Comparison of ENCODE assay signal across 9 cellular contexts in genomic region chr16:66590322-66590721, GRCh38. TPM values are rescaled to one million over a fixed set of nuclear protein-coding genes. Genes with fewer than 3 reads are reported as not detected.
DNase-seq lines count a peak whose midpoint lies in the region; ATAC-seq and TF ChIP-seq lines count a peak whose summit lies in the region.
"Had no signal": no experiment of that assay in that cellular context is flagged by ENCODE, and none has a peak within 500 bp of the region (broad histone marks: within the 10 kb centered on the region; RNA-seq: fewer than 3 reads in every experiment).

No MANE protein-coding gene starts in this region.

- CTCF ChIA-PET in activated CD8-positive, alpha-beta T cell treated with anti-CD3 and anti-CD28 coated beads, Interleukin-2, amount 10 ng/mL, durations not matched to agents 7 days and 5 days (lab: Charles Lee) = interaction anchor here (0.9 to 3.1 kb wide), 21 partner anchors 8 to 248 kb away, joined by 3 to 57 read pairs (median 7); partner anchors contain the start of genes CKLF, CMTM2 and CMTM3

- no peak for TF ChIP-seq CTCF in neutrophil (IDR thresholded peaks at IDR 0.05)
- no peak for TF ChIP-seq CTCF in GM10266 (IDR thresholded peaks at IDR 0.05; ENCODE audit: control insufficient read depth, insufficient read depth, low read depth, missing control alignments)

- H3K27ac Mint-ChIP-seq in activated CD8-positive, alpha-beta T cell treated with anti-CD3 and anti-CD28 coated beads, Interleukin-2, amount 10 ng/mL, durations not matched to agents 7 days and 5 days = peak overlapping the region; percentile 84

- H3K27me3 ChIP-seq in neutrophil = no peaks in the 10 kb centered on the region

- H3K9me3 ChIP-seq in neutrophil = no peaks in the 10 kb centered on the region

- no peaks in the 10 kb centered on the region for H3K27me3 Mint-ChIP-seq in activated CD8-positive, alpha-beta T cell treated with anti-CD3 and anti-CD28 coated beads, Interleukin-2, amount 10 ng/mL, durations not matched to agents 7 days and 5 days (ENCODE audit: low read depth)

- ATAC-seq in HG02759 (IDR thresholded peaks at IDR 0.05; ENCODE audit: unreplicated experiment) = peak; percentile 56
- ATAC-seq in activated CD8-positive, alpha-beta T cell treated with anti-CD3 and anti-CD28 coated beads, Interleukin-2, amount 10 ng/mL, durations not matched to agents 7 days and 5 days = peak; percentile 64

- H3K27ac ChIP-seq in neutrophil = peak overlapping the region; percentile 90

- peaks cover 57% of the 10 kb centered on the region for H3K4me1 Mint-ChIP-seq in activated CD8-positive, alpha-beta T cell treated with anti-CD3 and anti-CD28 coated beads, Interleukin-2, amount 10 ng/mL, durations not matched to agents 7 days and 5 days (ENCODE audit: low read depth)

- H3K4me3 Mint-ChIP-seq in activated CD8-positive, alpha-beta T cell treated with anti-CD3 and anti-CD28 coated beads, Interleukin-2, amount 10 ng/mL, durations not matched to agents 7 days and 5 days = peak overlapping the region; percentile 77

- no peaks in the 10 kb centered on the region for H3K36me3 Mint-ChIP-seq in activated CD8-positive, alpha-beta T cell treated with anti-CD3 and anti-CD28 coated beads, Interleukin-2, amount 10 ng/mL, durations not matched to agents 7 days and 5 days (ENCODE audit: low read depth)

- POLR2A ChIA-PET in activated CD8-positive, alpha-beta T cell treated with anti-CD3 and anti-CD28 coated beads, Interleukin-2, amount 10 ng/mL, durations not matched to agents 7 days and 5 days (lab: Charles Lee) = interaction anchor here (2.3 to 2.5 kb wide), 2 partner anchors 14 to 38 kb away, joined by 16 to 21 read pairs; partner anchors contain the start of genes CKLF and CMTM3

- peak overlapping the region; percentile 50 to 79 for H3K4me3 ChIP-seq in neutrophil (ENCODE audit: low read depth in 1 of 2, low read length in 1 of 2)

- peaks cover 43 to 64% of the 10 kb centered on the region in 2 experiments for H3K4me1 ChIP-seq in neutrophil (ENCODE audit: control insufficient read depth in 1 of 2, insufficient read depth in 1 of 2, low read depth in 1 of 2, low read length in 1 of 2)

- H3K36me3 ChIP-seq in neutrophil = peaks cover 21% of the 10 kb centered on the region

- peaks cover 5% of the 10 kb centered on the region for H3K9me3 Mint-ChIP-seq in activated CD8-positive, alpha-beta T cell treated with anti-CD3 and anti-CD28 coated beads, Interleukin-2, amount 10 ng/mL, durations not matched to agents 7 days and 5 days (ENCODE audit: insufficient read depth)

- peak; percentile 42 for DNase-seq in activated CD8-positive, alpha-beta memory T cell treated with anti-CD3 and anti-CD28 coated beads, Interleukin-2, amount 50 U/mL, for 48 hours
- no peak for DNase-seq in activated CD8-positive, alpha-beta memory T cell treated with anti-CD3 and anti-CD28 coated beads for 24 hours
- DNase-seq in activated CD8-positive, alpha-beta T cell treated with anti-CD3 and anti-CD28 coated beads, Interleukin-2, amount 10 ng/mL, durations not matched to agents 7 days and 5 days = peak; percentile 58
- DNase-seq in GM10266 (ENCODE audit: extremely low spot score) = no peak
- DNase-seq in NCI-H526 (lab: John Stamatoyannopoulos, UW) = no peak
- DNase-seq in HuH-7.5 (ENCODE audit: low spot score) = no peak
- DNase-seq: NCI-H1417 had no signal

RNA-seq across cellular contexts. Expression of gene CMTM2, which starts 11.1 kb away (rescaled TPM):
- total RNA-seq in activated CD8-positive, alpha-beta T cell treated with anti-CD3 and anti-CD28 coated beads, Interleukin-2, amount 10 ng/mL, durations not matched to agents 7 days and 5 days = under 1 TPM; 0.68 to 0.82 TPM

RNA-seq across cellular contexts. Expression of gene CMTM3, which starts 14.2 kb away (rescaled TPM):
- 100 to 1,000 TPM; 102 to 104 TPM for total RNA-seq in activated CD8-positive, alpha-beta T cell treated with anti-CD3 and anti-CD28 coated beads, Interleukin-2, amount 10 ng/mL, durations not matched to agents 7 days and 5 days

RNA-seq across cellular contexts. Expression of gene CMTM1, which starts 24.1 kb away (rescaled TPM):
- total RNA-seq in activated CD8-positive, alpha-beta T cell treated with anti-CD3 and anti-CD28 coated beads, Interleukin-2, amount 10 ng/mL, durations not matched to agents 7 days and 5 days = 10 to 100 TPM; 13.6 to 15.0 TPM

RNA-seq across cellular contexts. Expression of gene CKLF, which starts 37.9 kb away (rescaled TPM):
- total RNA-seq in activated CD8-positive, alpha-beta T cell treated with anti-CD3 and anti-CD28 coated beads, Interleukin-2, amount 10 ng/mL, durations not matched to agents 7 days and 5 days = 100 to 1,000 TPM; 137 to 139 TPM

RNA-seq across cellular contexts. Expression of gene TK2, which starts 40.4 kb away (rescaled TPM):
- total RNA-seq in activated CD8-positive, alpha-beta T cell treated with anti-CD3 and anti-CD28 coated beads, Interleukin-2, amount 10 ng/mL, durations not matched to agents 7 days and 5 days = 1 to 10 TPM; 5.7 to 6.4 TPM

Comparison
In these comparisons a context has a peak if more than half of its experiments do, and no peak if none do; other contexts are left out.
1. DNase-seq: peak in activated CD8-positive, alpha-beta memory T cell treated with anti-CD3 and anti-CD28 coated beads, Interleukin-2, amount 50 U/mL, for 48 hours (single experiment) and activated CD8-positive, alpha-beta T cell treated with anti-CD3 and anti-CD28 coated beads, Interleukin-2, amount 10 ng/mL, durations not matched to agents 7 days and 5 days (single experiment); none in activated CD8-positive, alpha-beta memory T cell treated with anti-CD3 and anti-CD28 coated beads for 24 hours (single experiment), GM10266 (single experiment), NCI-H526 (0 of 2) and HuH-7.5 (single experiment).